Comparison of ENCODE assay signal across 1 cellular context in genomic region chr11:130452941-130453340, GRCh38.
TF ChIP-seq lines count a peak whose summit lies in the region.

No MANE protein-coding gene starts in this region.

TF ChIP-seq in IMR-90, 13 proteins besides CTCF, POLR2A, EP300 and RAD21:
- no peak for TF ChIP-seq RCOR1 (IDR thresholded peaks at IDR 0.05; ENCODE audit: insufficient replicate concordance, low read length)
- no peak for TF ChIP-seq USF2 (IDR thresholded peaks at IDR 0.05; ENCODE audit: low read depth, low read length)
- TF ChIP-seq CEBPB (IDR thresholded peaks at IDR 0.05; ENCODE audit: low read depth, low read length), result no peak
- no peak for TF ChIP-seq MAFK (IDR thresholded peaks at IDR 0.05; ENCODE audit: low read depth, low read length)
- no peak for TF ChIP-seq SMC3 (IDR thresholded peaks at IDR 0.05; ENCODE audit: low read depth, low read length)
- no peak for TF ChIP-seq RFX5 (IDR thresholded peaks at IDR 0.05; ENCODE audit: low read depth, low read length)
